In genomic region chr5:991472-992267, GRCh38 we compare ENCODE assay signal across 21 cellular contexts. TPM values are rescaled to one million over a fixed set of nuclear protein-coding genes. Genes with fewer than 3 reads are reported as not detected.
DNase-seq lines count a peak whose midpoint lies in the region; ATAC-seq and TF ChIP-seq lines count a peak whose summit lies in the region.
"Had no signal": no experiment of that assay in that cellular context is flagged by ENCODE, and none has a peak within 500 bp of the region (broad histone marks: within the 10 kb centered on the region; RNA-seq: fewer than 3 reads in every experiment).

No MANE protein-coding gene starts in this region.

- intact Hi-C loops in left cardiac atrium (cut with DNase I) (loop anchor here (5.0 to 10.0 kb wide), 2 partner anchors 67 to 146 kb away; no protein-coding TSS in a partner anchor), upper lobe of right lung (cut with DNase I) (no loop called here)

- H3K9me3 ChIP-seq in upper lobe of right lung = no peaks in the 10 kb centered on the region

- no peaks in the 10 kb centered on the region for H3K36me3 ChIP-seq in upper lobe of right lung
- H3K36me3 ChIP-seq: tibial nerve had no signal

- no peak for TF ChIP-seq CTCF in neural crest cell (conservative IDR thresholded peaks at IDR 0.05)
- TF ChIP-seq CTCF in upper lobe of right lung (IDR thresholded peaks at IDR 0.05) = no peak

- peaks cover 16% of the 10 kb centered on the region for H3K4me1 ChIP-seq in upper lobe of right lung

- H3K4me3 Mint-ChIP-seq in activated CD8-positive, alpha-beta memory T cell treated with anti-CD3 and anti-CD28 coated beads, Interleukin-2, amount 10 ng/mL, durations not matched to agents 7 days and 5 days = no peak overlapping the region
- H3K4me3 Mint-ChIP-seq in neural crest cell = peak overlapping the region; percentile 27
- H3K4me3 Mint-ChIP-seq: activated CD4-positive, alpha-beta T cell treated with anti-CD3 and anti-CD28 coated beads, Interleukin-2, amount 10 ng/mL, durations not matched to agents 7 days and 5 days; B cell; stimulated activated memory B cell treated with anti-CD40 and anti-IgM and Interleukin-4, amounts not matched to agents 10 μg/mL and 1 μg/mL and 100 μg/mL, for 72 hours had no signal

- CTCF ChIA-PET in activated CD8-positive, alpha-beta memory T cell treated with anti-CD3 and anti-CD28 coated beads, Interleukin-2, amount 10 ng/mL, durations not matched to agents 7 days and 5 days (lab: Charles Lee) = no interaction called here

- no peak overlapping the region for H3K27ac Mint-ChIP-seq in activated CD8-positive, alpha-beta memory T cell treated with anti-CD3 and anti-CD28 coated beads, Interleukin-2, amount 10 ng/mL, durations not matched to agents 7 days and 5 days
- no peak overlapping the region for H3K27ac Mint-ChIP-seq in neural crest cell (ENCODE audit: unreplicated experiment)
- H3K27ac Mint-ChIP-seq: activated CD4-positive, alpha-beta T cell treated with anti-CD3 and anti-CD28 coated beads, Interleukin-2, amount 10 ng/mL, durations not matched to agents 7 days and 5 days; B cell; stimulated activated memory B cell treated with anti-CD40 and anti-IgM and Interleukin-4, amounts not matched to agents 10 μg/mL and 1 μg/mL and 100 μg/mL, for 72 hours had no signal

- H3K27me3 ChIP-seq in upper lobe of right lung = no peaks in the 10 kb centered on the region
- H3K27me3 ChIP-seq: tibial nerve had no signal

- H3K4me1 Mint-ChIP-seq in activated CD8-positive, alpha-beta memory T cell treated with anti-CD3 and anti-CD28 coated beads, Interleukin-2, amount 10 ng/mL, durations not matched to agents 7 days and 5 days = peaks cover 9% of the 10 kb centered on the region
- H3K4me1 Mint-ChIP-seq in neural crest cell = peaks cover 41% of the 10 kb centered on the region

- peaks cover 3% of the 10 kb centered on the region for H3K36me3 Mint-ChIP-seq in activated CD8-positive, alpha-beta memory T cell treated with anti-CD3 and anti-CD28 coated beads, Interleukin-2, amount 10 ng/mL, durations not matched to agents 7 days and 5 days
- H3K36me3 Mint-ChIP-seq in neural crest cell (ENCODE audit: low read depth) = peaks cover 5% of the 10 kb centered on the region

- peak overlapping the region; percentile 55 for H3K27ac ChIP-seq in upper lobe of right lung
- H3K27ac ChIP-seq: 22Rv1 had no signal

- H3K27me3 Mint-ChIP-seq in activated CD8-positive, alpha-beta memory T cell treated with anti-CD3 and anti-CD28 coated beads, Interleukin-2, amount 10 ng/mL, durations not matched to agents 7 days and 5 days = peaks cover 32% of the 10 kb centered on the region
- no peaks in the 10 kb centered on the region for H3K27me3 Mint-ChIP-seq in neural crest cell (ENCODE audit: low read depth)

- ATAC-seq in activated CD8-positive, alpha-beta memory T cell treated with anti-CD3 and anti-CD28 coated beads, Interleukin-2, amount 10 ng/mL, durations not matched to agents 7 days and 5 days = no peak
- ATAC-seq in left cardiac atrium (no peak), upper lobe of right lung (no peak), GM21390 (IDR thresholded peaks at IDR 0.05; ENCODE audit: unreplicated experiment) (no peak)
- ATAC-seq: stimulated activated memory B cell treated with anti-CD40 and anti-IgM and Interleukin-4, amounts not matched to agents 10 μg/mL and 1 μg/mL and 100 μg/mL, for 72 hours had no signal

- peak; percentile 37 for DNase-seq in activated CD8-positive, alpha-beta memory T cell treated with anti-CD3 and anti-CD28 coated beads, Interleukin-2, amount 10 ng/mL, durations not matched to agents 7 days and 5 days
- no peak for DNase-seq in activated CD8-positive, alpha-beta memory T cell treated with anti-CD3 and anti-CD28 coated beads, Interleukin-2, amount 50 U/mL, for 48 hours
- DNase-seq in left cardiac atrium (peak; percentile 27), neural crest cell (ENCODE audit: low read depth, low spot score) (no peak), upper lobe of right lung (no peak), EL (no peak), MV-4-11 (lab: John Stamatoyannopoulos, UW) (no peak)
- DNase-seq: activated CD4-positive, alpha-beta T cell treated with anti-CD3 and anti-CD28 coated beads, Interleukin-2, amount 10 ng/mL, durations not matched to agents 7 days and 5 days; activated naive CD4-positive, alpha-beta T cell; Calu3; mesendoderm; NCI-H1436; NCI-H748 treated with DMSO at 0.1 percent for 48 hours; SIG-M5; stimulated activated CD4-positive, alpha-beta T cell treated with anti-CD3 and anti-CD28 coated beads, Interleukin-15, amount 100 ng/mL, for 24 hours; T-helper 1 cell had no signal

- H3K9me3 Mint-ChIP-seq in activated CD8-positive, alpha-beta memory T cell treated with anti-CD3 and anti-CD28 coated beads, Interleukin-2, amount 10 ng/mL, durations not matched to agents 7 days and 5 days (ENCODE audit: low read depth) = peaks cover 4% of the 10 kb centered on the region
- H3K9me3 Mint-ChIP-seq in neural crest cell = peaks cover 7% of the 10 kb centered on the region

- H3K4me3 ChIP-seq in upper lobe of right lung = no peak overlapping the region
- H3K4me3 ChIP-seq: tibial nerve had no signal

RNA-seq across cellular contexts. Expression of gene NKD2, which starts 16.9 kb away (rescaled TPM):
- 1 to 10 TPM; 4.2 to 6.5 TPM for total RNA-seq in activated CD8-positive, alpha-beta memory T cell treated with anti-CD3 and anti-CD28 coated beads, Interleukin-2, amount 10 ng/mL, durations not matched to agents 7 days and 5 days
- total RNA-seq in left cardiac atrium = 10 to 100 TPM in 1 of 2 donors, 1 to 10 TPM in 1; 4.4 to 10.4 TPM
- 15.6 and 20.6 TPM in 2 replicates for total RNA-seq in neural crest cell
- total RNA-seq in upper lobe of right lung = 64.4 TPM

Comparison
In these comparisons a context has a peak if more than half of its experiments do, and no peak if none do; other contexts are left out.
1. DNase-seq: peak in activated CD8-positive, alpha-beta memory T cell treated with anti-CD3 and anti-CD28 coated beads, Interleukin-2, amount 10 ng/mL, durations not matched to agents 7 days and 5 days (single experiment) and left cardiac atrium (single experiment); none in activated CD8-positive, alpha-beta memory T cell treated with anti-CD3 and anti-CD28 coated beads, Interleukin-2, amount 50 U/mL, for 48 hours (single experiment), neural crest cell (single experiment), upper lobe of right lung (single experiment), EL (single experiment) and MV-4-11 (single experiment).